In genomic region chr4:121256887-121257426, GRCh38 we compare ENCODE assay signal across 9 cellular contexts.
A peak's percentile ranks its signal among the peaks of the same experiment; 100 is the strongest.
DNase-seq lines count a peak whose midpoint lies in the region; ATAC-seq and TF ChIP-seq lines count a peak whose summit lies in the region.
"Had no signal": no experiment of that assay in that cellular context is flagged by ENCODE, and none has a peak within 500 bp of the region (broad histone marks: within the 10 kb centered on the region; RNA-seq: fewer than 3 reads in every experiment).

No MANE protein-coding gene starts in this region.

- DNase-seq in activated CD8-positive, alpha-beta T cell treated with anti-CD3 and anti-CD28 coated beads for 36 hours = peak; percentile 37
- DNase-seq in naive thymus-derived CD4-positive, alpha-beta T cell = peak in 1 of 9 donors; percentile 24
- no peak for DNase-seq in COR-L47 (lab: John Stamatoyannopoulos, UW)
- DNase-seq: Right ventricle myocardium superior had no signal

- H3K27ac Mint-ChIP-seq in activated CD8-positive, alpha-beta T cell treated with anti-CD3 and anti-CD28 coated beads for 36 hours = peak overlapping the region; percentile 95
- H3K27ac Mint-ChIP-seq in naive thymus-derived CD4-positive, alpha-beta T cell = peak overlapping the region in 8 of 9 donors; percentile 49 to 87 (median 74)
- H3K27ac Mint-ChIP-seq: WTC11 had no signal

- ATAC-seq in GM18519 (IDR thresholded peaks at IDR 0.05; ENCODE audit: low FRiP score, unreplicated experiment) = peak; percentile 2
- ATAC-seq in HG02759 (IDR thresholded peaks at IDR 0.05; ENCODE audit: unreplicated experiment) = peak; percentile 9
- ATAC-seq in activated CD8-positive, alpha-beta T cell treated with anti-CD3 and anti-CD28 coated beads for 36 hours = peak; percentile 52
- ATAC-seq in naive thymus-derived CD4-positive, alpha-beta T cell = no peak
- no peak for ATAC-seq in GM21447 (IDR thresholded peaks at IDR 0.05; ENCODE audit: unreplicated experiment)
- ATAC-seq in GM21619 (IDR thresholded peaks at IDR 0.05; ENCODE audit: unreplicated experiment) = no peak
- ATAC-seq: WTC11 had no signal

- no peak for TF ChIP-seq CTCF in activated CD8-positive, alpha-beta T cell treated with anti-CD3 and anti-CD28 coated beads for 36 hours (IDR thresholded peaks at IDR 0.05)

- intact Hi-C loops in activated CD8-positive, alpha-beta T cell treated with anti-CD3 and anti-CD28 coated beads for 36 hours (cut with micrococcal nuclease) = loop anchor here (5.0 kb wide), 1 partner anchor 50 kb away; no protein-coding TSS in a partner anchor
- intact Hi-C loops in naive thymus-derived CD4-positive, alpha-beta T cell (cut with micrococcal nuclease) = loop anchor here (1.0 to 10.0 kb wide), 3 partner anchors 50 to 142 kb away; no protein-coding TSS in a partner anchor

- peaks cover 14 to 45% of the 10 kb centered on the region in 2 donors for H3K4me1 ChIP-seq in naive thymus-derived CD4-positive, alpha-beta T cell (ENCODE audit: control insufficient read depth in 2 of 2, insufficient read depth in 2 of 2, low read length in 2 of 2)

- no peaks in the 10 kb centered on the region for H3K9me3 ChIP-seq in naive thymus-derived CD4-positive, alpha-beta T cell (ENCODE audit: control insufficient read depth in 2 of 3, low read length in 3 of 3)

- CTCF ChIA-PET in activated CD8-positive, alpha-beta T cell treated with anti-CD3 and anti-CD28 coated beads for 36 hours (lab: Charles Lee) = interaction anchor here (11.5 kb wide), 1 partner anchor 67 kb away, joined by 155 read pairs; no protein-coding TSS in a partner anchor
- CTCF ChIA-PET in naive thymus-derived CD4-positive, alpha-beta T cell (lab: Charles Lee) = interaction anchor here (1.4 kb wide), 1 partner anchor 10 kb away, joined by 3 read pairs; no protein-coding TSS in a partner anchor

- H3K4me3 ChIP-seq in naive thymus-derived CD4-positive, alpha-beta T cell (ENCODE audit: low read length) = no peak overlapping the region

- H3K4me1 Mint-ChIP-seq in activated CD8-positive, alpha-beta T cell treated with anti-CD3 and anti-CD28 coated beads for 36 hours (ENCODE audit: low read depth) = peaks cover 47% of the 10 kb centered on the region
- peaks cover 14 to 56% (median 47%) of the 10 kb centered on the region in 7 donors for H3K4me1 Mint-ChIP-seq in naive thymus-derived CD4-positive, alpha-beta T cell

- H3K4me3 Mint-ChIP-seq in activated CD8-positive, alpha-beta T cell treated with anti-CD3 and anti-CD28 coated beads for 36 hours = peak overlapping the region; percentile 36
- peak overlapping the region in 3 of 10 donors; percentile 40 to 61 (median 54) for H3K4me3 Mint-ChIP-seq in naive thymus-derived CD4-positive, alpha-beta T cell
- H3K4me3 Mint-ChIP-seq: WTC11 had no signal

- H3K27me3 ChIP-seq in naive thymus-derived CD4-positive, alpha-beta T cell (ENCODE audit: control insufficient read depth in 2 of 2, insufficient read depth in 2 of 2, low read length in 2 of 2) = no peaks in the 10 kb centered on the region

- no peaks in the 10 kb centered on the region for H3K36me3 ChIP-seq in naive thymus-derived CD4-positive, alpha-beta T cell (ENCODE audit: control insufficient read depth in 2 of 3, insufficient read depth in 3 of 3, low read length in 3 of 3)

- H3K36me3 Mint-ChIP-seq in activated CD8-positive, alpha-beta T cell treated with anti-CD3 and anti-CD28 coated beads for 36 hours (ENCODE audit: low read depth) = no peaks in the 10 kb centered on the region
- H3K36me3 Mint-ChIP-seq in naive thymus-derived CD4-positive, alpha-beta T cell = peaks cover 0 to 10% (median 0%) of the 10 kb centered on the region in 5 donors
- H3K36me3 Mint-ChIP-seq: WTC11 had no signal

- POLR2A ChIA-PET in activated CD8-positive, alpha-beta T cell treated with anti-CD3 and anti-CD28 coated beads for 36 hours (lab: Charles Lee) = interaction anchor here (0.9 kb wide), 1 partner anchor 10 kb away, joined by 3 read pairs; no protein-coding TSS in a partner anchor
- POLR2A ChIA-PET in naive thymus-derived CD4-positive, alpha-beta T cell (lab: Charles Lee) = no interaction called here

- H3K27ac ChIP-seq in naive thymus-derived CD4-positive, alpha-beta T cell (ENCODE audit: low read depth, low read length) = peak overlapping the region; percentile 48

- peaks cover 2% of the 10 kb centered on the region for H3K9me3 Mint-ChIP-seq in activated CD8-positive, alpha-beta T cell treated with anti-CD3 and anti-CD28 coated beads for 36 hours
- peaks cover 0 to 5% (median 0%) of the 10 kb centered on the region in 11 donors for H3K9me3 Mint-ChIP-seq in naive thymus-derived CD4-positive, alpha-beta T cell

- no peaks in the 10 kb centered on the region for H3K27me3 Mint-ChIP-seq in activated CD8-positive, alpha-beta T cell treated with anti-CD3 and anti-CD28 coated beads for 36 hours
- H3K27me3 Mint-ChIP-seq in naive thymus-derived CD4-positive, alpha-beta T cell = no peaks in the 10 kb centered on the region

Comparison
In these comparisons a context has a peak if more than half of its experiments do, and no peak if none do; other contexts are left out.
1. ATAC-seq: peak in GM18519 (single experiment), HG02759 (single experiment) and activated CD8-positive, alpha-beta T cell treated with anti-CD3 and anti-CD28 coated beads for 36 hours (single experiment); none in naive thymus-derived CD4-positive, alpha-beta T cell (single experiment), GM21447 (single experiment) and GM21619 (single experiment).